Comparison of ENCODE assay signal across 1 cellular context in the genomic region with DNA sequence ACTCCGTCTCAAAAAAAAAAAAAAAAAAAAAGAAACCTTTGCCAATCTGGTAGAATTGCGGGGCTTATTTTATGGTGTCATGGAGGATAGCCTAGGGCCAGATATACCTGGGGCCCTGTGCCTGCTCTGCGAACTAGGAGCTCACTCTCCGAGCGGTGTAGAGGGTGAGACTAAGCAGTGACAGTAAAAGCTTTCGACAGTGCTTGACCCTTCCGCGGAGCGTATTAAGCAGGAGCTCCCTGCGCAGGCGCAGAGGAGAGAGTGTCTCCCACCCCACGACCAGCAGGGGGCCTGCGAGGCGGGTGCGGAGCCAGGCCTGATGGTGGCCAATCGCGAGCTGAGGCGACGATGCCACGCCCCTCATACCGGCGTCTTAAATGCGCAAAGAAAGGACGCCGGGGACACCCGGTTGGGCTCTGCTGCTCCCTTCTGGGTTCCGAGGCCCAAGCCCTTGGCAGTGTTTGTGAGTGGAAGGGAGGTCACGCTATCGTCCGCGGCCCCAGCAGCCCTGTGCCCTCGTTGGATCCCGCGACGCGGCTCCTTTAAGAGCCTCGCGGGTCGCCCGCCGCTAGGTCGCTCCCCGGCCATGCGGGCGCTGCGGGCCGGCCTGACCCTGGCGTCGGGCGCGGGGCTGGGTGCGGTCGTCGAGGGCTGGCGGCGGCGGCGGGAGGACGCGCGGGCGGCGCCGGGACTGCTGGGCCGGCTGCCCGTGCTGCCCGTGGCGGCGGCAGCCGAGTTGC.
A peak's percentile ranks its signal among the peaks of the same experiment; 100 is the strongest.
TF ChIP-seq lines count a peak whose summit lies in the region.

TSS of gene ENDOG (plus strand) at position 402 of the 740 bp plus-strand sequence. CDS start at position 587, 185 bp downstream.

TF ChIP-seq in H1, 55 proteins besides CTCF, POLR2A, EP300 and RAD21 (continued from another document):
- TF ChIP-seq KDM1A (IDR thresholded peaks at IDR 0.05; ENCODE audit: borderline replicate concordance, low read length) (no peak), CBX8 (IDR thresholded peaks at IDR 0.05; ENCODE audit: borderline replicate concordance, low read depth, low read length) (no peak), SAP30 (IDR thresholded peaks at IDR 0.05; ENCODE audit: insufficient read depth, insufficient replicate concordance, low read length) (no peak), USF2 (IDR thresholded peaks at IDR 0.05; ENCODE audit: low read length) (no peak), BCL11A (IDR thresholded peaks at IDR 0.05; ENCODE audit: low read depth in 2 of 2, low read length in 2 of 2) (no peak), HDAC6 (IDR thresholded peaks at IDR 0.05; ENCODE audit: low read depth, low read length) (no peak), RBBP5 (IDR thresholded peaks at IDR 0.05; ENCODE audit: borderline replicate concordance, low read depth, low read length) (peak; percentile 13), EZH2 (IDR thresholded peaks at IDR 0.05; ENCODE audit: low read depth, low read length, severe bottlenecking) (no peak), POLR2AphosphoS5 (IDR thresholded peaks at IDR 0.05; ENCODE audit: low read depth, low read length) (peak; percentile 83), KDM5A (IDR thresholded peaks at IDR 0.05; ENCODE audit: low read length) (no peak), SP1 (IDR thresholded peaks at IDR 0.05; ENCODE audit: low read depth, low read length) (peak; percentile 46; the same call in 1 of the 2 replicates), PHF8 (conservative IDR thresholded peaks at IDR 0.05; ENCODE audit: low read depth, low read length) (peak; percentile 66; the same call in 1 of the 2 replicates), GTF2F1 (IDR thresholded peaks at IDR 0.05; ENCODE audit: borderline replicate concordance, low read depth, low read length) (no peak), ATF3 (IDR thresholded peaks at IDR 0.05; ENCODE audit: insufficient read depth, low read depth, low read length) (no peak), RXRA (IDR thresholded peaks at IDR 0.05; ENCODE audit: insufficient read depth, low read depth, low read length) (no peak), SP4 (IDR thresholded peaks at IDR 0.05; ENCODE audit: low read length) (peak; percentile 57; the same call in 1 of the 2 replicates), CHD2 (IDR thresholded peaks at IDR 0.05; ENCODE audit: low read length) (0 out of 2 replicates have a peak, but pooled peaks have one; percentile 26), TAF1 (IDR thresholded peaks at IDR 0.05; ENCODE audit: low read depth, low read length) (peak; percentile 67; the same call in 1 of the 2 replicates), RNF2 (IDR thresholded peaks at IDR 0.05; ENCODE audit: borderline replicate concordance, low read depth, low read length, missing control alignments, poor library complexity, severe bottlenecking) (no peak), KDM4A (IDR thresholded peaks at IDR 0.05; ENCODE audit: low read depth, low read length, severe bottlenecking) (no peak), E2F6 (IDR thresholded peaks at IDR 0.05) (no peak; the same call in 1 of the 2 replicates), ASH2L (IDR thresholded peaks at IDR 0.05; ENCODE audit: low read length) (no peak), EGR1 (IDR thresholded peaks at IDR 0.05; ENCODE audit: borderline replicate concordance, low read depth, low read length) (no peak), CEBPB (IDR thresholded peaks at IDR 0.05; ENCODE audit: low read depth, low read length) (no peak), POU5F1 (IDR thresholded peaks at IDR 0.05; ENCODE audit: low read depth, low read length) (no peak), BACH1 (IDR thresholded peaks at IDR 0.05; ENCODE audit: low read length) (0 out of 2 replicates have a peak, but pooled peaks have one; percentile 28), TEAD4 (IDR thresholded peaks at IDR 0.05; ENCODE audit: low read depth, low read length) (no peak), RFX5 (IDR thresholded peaks at IDR 0.05; ENCODE audit: borderline replicate concordance, low read depth, low read length) (no peak), NANOG (IDR thresholded peaks at IDR 0.05; ENCODE audit: insufficient read depth, low read depth, low read length, poor library complexity, severe bottlenecking) (no peak), CHD1 (IDR thresholded peaks at IDR 0.05; ENCODE audit: low read depth, low read length) (no peak), BRCA1 (IDR thresholded peaks at IDR 0.05; ENCODE audit: low read depth, low read length) (no peak), SIX5 (IDR thresholded peaks at IDR 0.05; ENCODE audit: low read depth, low read length) (no peak), HDAC2 (IDR thresholded peaks at IDR 0.05; ENCODE audit: borderline replicate concordance in 1 of 2, low read depth in 2 of 2, low read length in 2 of 2) (0 out of 4 replicates have a peak, but pooled peaks of 1 of the 2 experiments have one; percentile 26), SIN3A (conservative IDR thresholded peaks at IDR 0.05 in 1 of 2, IDR thresholded peaks at IDR 0.05 in 1 of 2; ENCODE audit: low read depth in 1 of 2, low read length in 2 of 2) (peak in 1 of 2 experiments; percentile 46; a peak in 2 of 4 replicates), SRF (IDR thresholded peaks at IDR 0.05; ENCODE audit: low read depth, low read length) (no peak), MAFK (IDR thresholded peaks at IDR 0.05; ENCODE audit: low read depth, low read length) (no peak), TBP (IDR thresholded peaks at IDR 0.05; ENCODE audit: low read depth, low read length) (peak; percentile 68), CBX5 (IDR thresholded peaks at IDR 0.05; ENCODE audit: low read depth, low read length) (no peak), TAF7 (optimal IDR thresholded peaks at IDR 0.05; ENCODE audit: borderline replicate concordance, low read depth, low read length) (no peak), SUZ12 (IDR thresholded peaks at IDR 0.05; ENCODE audit: low read length) (no peak), ZNF274 (IDR thresholded peaks at IDR 0.05; ENCODE audit: borderline replicate concordance, extremely low read depth, low read length) (no peak), FOSL1 (IDR thresholded peaks at IDR 0.05; ENCODE audit: insufficient read depth, low read depth, low read length) (no peak), CHD7 (IDR thresholded peaks at IDR 0.05; ENCODE audit: insufficient replicate concordance, low read length) (no peak), YY1 (IDR thresholded peaks at IDR 0.05; ENCODE audit: low read depth, low read length) (no peak)
- TF ChIP-seq, protein P1, sequence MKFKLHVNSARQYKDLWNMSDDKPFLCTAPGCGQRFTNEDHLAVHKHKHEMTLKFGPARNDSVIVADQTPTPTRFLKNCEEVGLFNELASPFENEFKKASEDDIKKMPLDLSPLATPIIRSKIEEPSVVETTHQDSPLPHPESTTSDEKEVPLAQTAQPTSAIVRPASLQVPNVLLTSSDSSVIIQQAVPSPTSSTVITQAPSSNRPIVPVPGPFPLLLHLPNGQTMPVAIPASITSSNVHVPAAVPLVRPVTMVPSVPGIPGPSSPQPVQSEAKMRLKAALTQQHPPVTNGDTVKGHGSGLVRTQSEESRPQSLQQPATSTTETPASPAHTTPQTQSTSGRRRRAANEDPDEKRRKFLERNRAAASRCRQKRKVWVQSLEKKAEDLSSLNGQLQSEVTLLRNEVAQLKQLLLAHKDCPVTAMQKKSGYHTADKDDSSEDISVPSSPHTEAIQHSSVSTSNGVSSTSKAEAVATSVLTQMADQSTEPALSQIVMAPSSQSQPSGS (IDR thresholded peaks at IDR 0.05; ENCODE audit: low read length), result no peak
